24 cellular contexts compared by ENCODE assay signal in genomic region chr6:169239181-169239580, GRCh38. TPM values are rescaled to one million over a fixed set of nuclear protein-coding genes. Genes with fewer than 3 reads are reported as not detected.
DNase-seq lines count a peak whose midpoint lies in the region; ATAC-seq, FAIRE-seq and TF ChIP-seq lines count a peak whose summit lies in the region.
"Had no signal": no experiment of that assay in that cellular context is flagged by ENCODE, and none has a peak within 500 bp of the region (broad histone marks: within the 10 kb centered on the region; RNA-seq: fewer than 3 reads in every experiment).

No MANE protein-coding gene starts in this region.

- H2AFZ ChIP-seq in neural cell (ENCODE audit: low read depth, low read length): no peak overlapping the region
- H2AFZ ChIP-seq: GM23248 had no signal

- no peak for FAIRE-seq in HTR-8/SVneo (lab: Jason Lieb, UNC)

- H4K20me1 ChIP-seq in neural cell (ENCODE audit: insufficient read depth): no peaks in the 10 kb centered on the region
- H4K20me1 ChIP-seq: BLaER1 had no signal

- no peaks in the 10 kb centered on the region for H3F3A ChIP-seq in neural cell (ENCODE audit: insufficient read depth, low read length, poor library complexity, severe bottlenecking)

- H3K27ac ChIP-seq in neural cell (ENCODE audit: low read length) (peak overlapping the region; percentile 14), temporal lobe (ENCODE audit: low read depth, low read length) (peak overlapping the region; percentile 53)
- H3K27ac ChIP-seq: BLaER1, GM23248, KMS-11, SJCRH30 had no signal

- H3K9me2 ChIP-seq in neural cell (ENCODE audit: insufficient read depth, low read length): no peaks in the 10 kb centered on the region

- no peaks in the 10 kb centered on the region for H3K9me3 ChIP-seq in neural cell (ENCODE audit: low read length)
- H3K9me3 ChIP-seq: SJCRH30 had no signal

- no peaks in the 10 kb centered on the region for H3K79me2 ChIP-seq in neural cell (replicated peaks; ENCODE audit: insufficient read depth, low read length)

- no peaks in the 10 kb centered on the region for H3K27me3 ChIP-seq in neural cell (ENCODE audit: insufficient read depth, low read depth, low read length)
- H3K27me3 ChIP-seq: BLaER1, SJCRH30 had no signal

- H3K9me3 Mint-ChIP-seq in chondrocyte (ENCODE audit: low read depth): no peaks in the 10 kb centered on the region

- H3K4me3 ChIP-seq in neural cell (ENCODE audit: low read length): no peak overlapping the region
- H3K4me3 ChIP-seq: BLaER1, GM23248, SJCRH30 had no signal

- no peaks in the 10 kb centered on the region for H3K27me3 Mint-ChIP-seq in chondrocyte (ENCODE audit: low read depth)
- H3K27me3 Mint-ChIP-seq: CD4-positive, CD25-positive, alpha-beta regulatory T cell had no signal

- TF ChIP-seq CTCF in chondrocyte (IDR thresholded peaks at IDR 0.05): no peak
- TF ChIP-seq CTCF in neural cell (IDR thresholded peaks at IDR 0.05; ENCODE audit: poor library complexity, severe bottlenecking): no peak

- H3K9ac ChIP-seq in neural cell (ENCODE audit: low read length): no peak overlapping the region
- H3K9ac ChIP-seq: BLaER1, GM23248, KMS-11 had no signal

- TF ChIP-seq RAD21 in neural cell (conservative IDR thresholded peaks at IDR 0.05): no peak

- no peak overlapping the region for H3K4me3 Mint-ChIP-seq in chondrocyte (ENCODE audit: unreplicated experiment)
- H3K4me3 Mint-ChIP-seq: CD4-positive, CD25-positive, alpha-beta regulatory T cell; IgD-negative memory B cell had no signal

- H3K4me1 Mint-ChIP-seq in chondrocyte (ENCODE audit: low read depth): peaks cover 18% of the 10 kb centered on the region
- H3K4me1 Mint-ChIP-seq: CD4-positive, CD25-positive, alpha-beta regulatory T cell had no signal

- H3K36me3 ChIP-seq in neural cell (ENCODE audit: insufficient read depth, low read length): no peaks in the 10 kb centered on the region
- H3K36me3 ChIP-seq: BLaER1, SJCRH30 had no signal

- DNase-seq in EH (ENCODE audit: low read depth) (peak; percentile 7), chondrocyte (ENCODE audit: low spot score) (no peak), ecto neural progenitor cell (ENCODE audit: low spot score) (no peak), HTR-8/SVneo (ENCODE audit: insufficient read length, low spot score) (no peak)
- DNase-seq: CD4-positive, CD25-positive, alpha-beta regulatory T cell; GM23248; H7; NCI-H1048; NCI-H1417 treated with DMSO at 0.1 percent for 48 hours; NCI-H1694 treated with DMSO at 0.1 percent for 48 hours; NCI-H2081; NCI-H2171; NCI-H524 treated with DMSO at 0.1 percent for 48 hours; NCI-H774; PC-3; SJCRH30 had no signal

- ATAC-seq in HG03442 (IDR thresholded peaks at IDR 0.05; ENCODE audit: unreplicated experiment): no peak
- ATAC-seq: PC-3, Right ventricle myocardium inferior, SK-N-SH treated with all-trans-retinoic acid at 6 μM for 48 hours had no signal

- no peak overlapping the region for H3K4me2 ChIP-seq in neural cell (ENCODE audit: low read length)
- H3K4me2 ChIP-seq: BLaER1, KMS-11 had no signal

- H3K36me3 Mint-ChIP-seq in chondrocyte (ENCODE audit: low read depth): peaks cover 63% of the 10 kb centered on the region
- H3K36me3 Mint-ChIP-seq: CD4-positive, CD25-positive, alpha-beta regulatory T cell; IgD-negative memory B cell had no signal

- TF ChIP-seq EP300 in neural cell (conservative IDR thresholded peaks at IDR 0.05; ENCODE audit: poor library complexity, severe bottlenecking): no peak

- H3K27ac Mint-ChIP-seq in chondrocyte (ENCODE audit: unreplicated experiment): peak overlapping the region; percentile 64
- H3K27ac Mint-ChIP-seq: CD4-positive, CD25-positive, alpha-beta regulatory T cell; IgD-negative memory B cell had no signal

TF ChIP-seq in neural cell, 6 proteins besides CTCF, POLR2A, EP300 and RAD21:
- TF ChIP-seq POLR2AphosphoS5 (IDR thresholded peaks at IDR 0.05) (no peak), TAF1 (IDR thresholded peaks at IDR 0.05; ENCODE audit: low read depth) (no peak), MXI1 (conservative IDR thresholded peaks at IDR 0.05; ENCODE audit: poor library complexity, severe bottlenecking) (no peak), REST (IDR thresholded peaks at IDR 0.05; ENCODE audit: borderline replicate concordance) (no peak), EZH2 (IDR thresholded peaks at IDR 0.05; ENCODE audit: borderline replicate concordance, insufficient read depth, low read length, poor library complexity, severe bottlenecking) (no peak), SMC3 (conservative IDR thresholded peaks at IDR 0.05; ENCODE audit: poor library complexity) (no peak)

RNA-seq across cellular contexts. Expression of gene THBS2, which starts 14.5 kb away (rescaled TPM):
- 1,244 to 1,906 TPM (median 1,285 TPM) in 3 replicates for total RNA-seq in chondrocyte
- polyA plus RNA-seq in neural cell: 0.88 and 1.0 TPM in 2 replicates
- polyA minus RNA-seq in neural cell: 1.5 and 1.9 TPM in 2 replicates
- 11.3 TPM for total RNA-seq in temporal lobe
- total RNA-seq: CD4-positive, CD25-positive, alpha-beta regulatory T cell; PC-3 had no signal

Comparison
In these comparisons a context has a peak if more than half of its experiments do, and no peak if none do; other contexts are left out.
1. RNA of gene THBS2, which starts 14.5 kb away (total RNA-seq): 1,244 to 1,906 TPM in chondrocyte; 11.3 TPM in temporal lobe (single experiment); every median in the first group is over 100 times any median in the second.